In the genomic region with DNA sequence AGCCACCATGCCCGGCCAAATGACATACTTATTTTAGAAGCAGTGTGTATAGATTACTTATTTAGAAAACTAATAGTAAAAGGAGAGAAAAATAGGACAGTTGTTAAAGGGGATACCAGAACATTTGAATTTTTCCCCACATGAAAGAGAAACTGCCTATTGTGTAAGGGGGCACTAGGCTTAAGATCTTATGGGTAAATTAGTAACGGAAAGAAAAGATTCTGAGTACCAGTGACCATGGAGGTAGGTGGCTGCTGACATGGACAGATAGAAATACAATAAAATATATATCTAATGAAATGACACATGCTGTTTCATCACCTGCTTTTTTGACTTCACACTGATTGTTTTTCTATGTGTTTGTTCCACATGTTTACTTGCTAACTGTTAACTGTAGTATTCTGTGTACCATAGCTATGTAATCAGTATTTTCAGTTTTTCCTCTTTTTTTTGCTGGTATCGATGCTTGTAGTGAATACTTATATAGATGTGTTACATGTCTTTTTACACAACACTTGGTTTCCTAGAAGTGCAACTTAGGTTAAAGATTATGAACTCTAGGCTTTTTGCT, we compare ENCODE assay signal across 1 cellular context.
TF ChIP-seq lines count a peak whose summit lies in the region.

No MANE protein-coding gene starts in this region.

TF ChIP-seq in K562, 482 proteins besides CTCF, POLR2A, EP300 and RAD21:
- TF ChIP-seq POLR2H (tag; IDR thresholded peaks at IDR 0.05; ENCODE audit: low read depth) (no peak), NELFE (IDR thresholded peaks at IDR 0.05; ENCODE audit: insufficient read depth, insufficient read length) (no peak), SAP30 (IDR thresholded peaks at IDR 0.05; ENCODE audit: borderline replicate concordance, insufficient read depth, low read depth, low read length, poor library complexity, severe bottlenecking) (no peak), TBP (optimal IDR thresholded peaks at IDR 0.05; ENCODE audit: low read depth, low read length) (no peak), SMARCC2 (IDR thresholded peaks at IDR 0.05; ENCODE audit: low read depth) (no peak), PML (IDR thresholded peaks at IDR 0.05; ENCODE audit: low read length) (0 out of 2 replicates have a peak, but pooled peaks have one; percentile 31), ETS2 (tag; IDR thresholded peaks at IDR 0.05; ENCODE audit: borderline replicate concordance, poor library complexity, severe bottlenecking) (no peak), POLR2B (IDR thresholded peaks at IDR 0.05; ENCODE audit: low read depth, partially characterized antibody) (peak; percentile 51), CSDE1 (IDR thresholded peaks at IDR 0.05) (no peak), PHB2 (IDR thresholded peaks at IDR 0.05; ENCODE audit: low read depth) (no peak), SUPT5H (IDR thresholded peaks at IDR 0.05) (peak; percentile 63), ZNF212 (CRISPR knock-in tag; IDR thresholded peaks at IDR 0.05) (no peak), ARHGAP35 (IDR thresholded peaks at IDR 0.05; ENCODE audit: partially characterized antibody) (no peak), ZNF263 (CRISPR knock-in tag; IDR thresholded peaks at IDR 0.05; ENCODE audit: borderline replicate concordance) (no peak), MEF2A (IDR thresholded peaks at IDR 0.05; ENCODE audit: control insufficient read depth, low read depth, low read length) (no peak), PURB (CRISPR knock-in tag; IDR thresholded peaks at IDR 0.05; ENCODE audit: low read depth) (no peak), L3MBTL2 (IDR thresholded peaks at IDR 0.05) (no peak), NFE2 (IDR thresholded peaks at IDR 0.05; ENCODE audit: low read depth) (no peak)
- TF ChIP-seq, protein P1, sequence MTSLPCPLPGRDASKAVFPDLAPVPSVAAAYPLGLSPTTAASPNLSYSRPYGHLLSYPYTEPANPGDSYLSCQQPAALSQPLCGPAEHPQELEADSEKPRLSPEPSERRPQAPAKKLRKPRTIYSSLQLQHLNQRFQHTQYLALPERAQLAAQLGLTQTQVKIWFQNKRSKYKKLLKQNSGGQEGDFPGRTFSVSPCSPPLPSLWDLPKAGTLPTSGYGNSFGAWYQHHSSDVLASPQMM (CRISPR knock-in tag; IDR thresholded peaks at IDR 0.05), result no peak
- TF ChIP-seq, protein P2, sequence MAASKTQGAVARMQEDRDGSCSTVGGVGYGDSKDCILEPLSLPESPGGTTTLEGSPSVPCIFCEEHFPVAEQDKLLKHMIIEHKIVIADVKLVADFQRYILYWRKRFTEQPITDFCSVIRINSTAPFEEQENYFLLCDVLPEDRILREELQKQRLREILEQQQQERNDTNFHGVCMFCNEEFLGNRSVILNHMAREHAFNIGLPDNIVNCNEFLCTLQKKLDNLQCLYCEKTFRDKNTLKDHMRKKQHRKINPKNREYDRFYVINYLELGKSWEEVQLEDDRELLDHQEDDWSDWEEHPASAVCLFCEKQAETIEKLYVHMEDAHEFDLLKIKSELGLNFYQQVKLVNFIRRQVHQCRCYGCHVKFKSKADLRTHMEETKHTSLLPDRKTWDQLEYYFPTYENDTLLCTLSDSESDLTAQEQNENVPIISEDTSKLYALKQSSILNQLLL (CRISPR knock-in tag; IDR thresholded peaks at IDR 0.05; ENCODE audit: borderline replicate concordance), result no peak
- TF ChIP-seq, protein P3, sequence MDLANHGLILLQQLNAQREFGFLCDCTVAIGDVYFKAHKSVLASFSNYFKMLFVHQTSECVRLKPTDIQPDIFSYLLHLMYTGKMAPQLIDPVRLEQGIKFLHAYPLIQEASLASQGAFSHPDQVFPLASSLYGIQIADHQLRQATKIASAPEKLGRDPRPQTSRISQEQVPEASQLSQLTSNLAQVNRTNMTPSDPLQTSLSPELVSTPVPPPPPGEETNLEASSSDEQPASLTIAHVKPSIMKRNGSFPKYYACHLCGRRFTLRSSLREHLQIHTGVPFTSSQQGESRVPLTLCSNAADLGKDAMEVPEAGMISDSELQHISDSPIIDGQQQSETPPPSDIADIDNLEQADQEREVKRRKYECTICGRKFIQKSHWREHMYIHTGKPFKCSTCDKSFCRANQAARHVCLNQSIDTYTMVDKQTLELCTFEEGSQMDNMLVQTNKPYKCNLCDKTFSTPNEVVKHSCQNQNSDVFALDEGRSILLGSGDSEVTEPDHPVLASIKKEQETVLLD (IDR thresholded peaks at IDR 0.05), result no peak
- TF ChIP-seq, protein P4, sequence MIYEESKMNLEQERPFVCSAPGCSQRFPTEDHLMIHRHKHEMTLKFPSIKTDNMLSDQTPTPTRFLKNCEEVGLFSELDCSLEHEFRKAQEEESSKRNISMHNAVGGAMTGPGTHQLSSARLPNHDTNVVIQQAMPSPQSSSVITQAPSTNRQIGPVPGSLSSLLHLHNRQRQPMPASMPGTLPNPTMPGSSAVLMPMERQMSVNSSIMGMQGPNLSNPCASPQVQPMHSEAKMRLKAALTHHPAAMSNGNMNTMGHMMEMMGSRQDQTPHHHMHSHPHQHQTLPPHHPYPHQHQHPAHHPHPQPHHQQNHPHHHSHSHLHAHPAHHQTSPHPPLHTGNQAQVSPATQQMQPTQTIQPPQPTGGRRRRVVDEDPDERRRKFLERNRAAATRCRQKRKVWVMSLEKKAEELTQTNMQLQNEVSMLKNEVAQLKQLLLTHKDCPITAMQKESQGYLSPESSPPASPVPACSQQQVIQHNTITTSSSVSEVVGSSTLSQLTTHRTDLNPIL (CRISPR knock-in tag; IDR thresholded peaks at IDR 0.05), result no peak
- TF ChIP-seq, protein P5, sequence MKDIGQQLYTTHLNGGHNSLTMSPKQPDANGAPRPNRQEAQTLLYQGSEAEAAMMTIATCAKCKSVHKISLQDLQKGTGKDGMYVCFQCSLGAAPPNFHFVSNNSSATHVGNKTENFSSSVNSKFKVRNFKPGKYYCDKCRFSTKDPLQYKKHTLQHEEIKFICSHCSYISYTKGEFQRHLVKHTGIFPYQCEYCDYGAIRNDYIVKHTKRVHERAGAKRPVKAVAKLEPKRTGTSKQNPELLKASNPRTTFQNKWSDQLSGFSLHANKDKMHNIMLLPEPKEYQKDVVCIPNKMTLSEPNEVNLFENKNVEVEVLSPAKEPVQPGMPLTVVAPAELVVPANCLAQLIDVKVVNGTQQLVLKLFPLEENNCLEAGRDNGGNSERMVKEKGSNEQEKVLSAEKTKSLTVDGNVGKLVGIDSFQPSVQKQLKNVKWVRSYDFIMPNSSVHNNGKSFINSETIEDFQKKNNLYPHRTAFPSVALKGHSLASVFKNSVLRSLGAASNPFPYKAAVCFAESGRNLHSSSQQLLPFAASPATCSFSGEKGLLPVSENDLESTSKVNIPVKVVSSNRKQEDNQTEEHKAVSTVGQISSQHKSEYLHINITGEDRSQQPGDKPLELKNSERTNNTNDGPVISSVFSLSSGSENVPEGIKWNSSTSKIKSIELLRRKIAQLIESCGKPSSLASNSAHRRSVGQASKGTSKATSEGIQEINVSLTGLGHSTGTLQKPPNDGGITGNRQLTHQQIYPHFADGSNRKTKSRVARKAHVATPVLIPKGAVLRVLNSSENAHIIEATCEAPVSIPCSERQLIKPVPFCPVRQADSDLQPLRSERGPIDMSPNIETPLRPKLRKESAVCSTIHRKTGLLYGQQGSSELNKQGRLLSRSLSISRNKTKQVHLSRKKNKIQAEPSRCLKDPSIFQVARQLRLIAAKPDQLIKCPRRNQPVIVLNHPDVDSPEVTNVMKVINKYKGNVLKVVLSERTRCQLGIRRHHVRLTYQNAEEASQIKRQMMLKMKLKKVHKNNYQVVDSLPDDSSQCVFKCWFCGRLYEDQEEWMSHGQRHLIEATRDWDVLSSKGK (CRISPR knock-in tag; IDR thresholded peaks at IDR 0.05), result no peak
- TF ChIP-seq, protein P6, sequence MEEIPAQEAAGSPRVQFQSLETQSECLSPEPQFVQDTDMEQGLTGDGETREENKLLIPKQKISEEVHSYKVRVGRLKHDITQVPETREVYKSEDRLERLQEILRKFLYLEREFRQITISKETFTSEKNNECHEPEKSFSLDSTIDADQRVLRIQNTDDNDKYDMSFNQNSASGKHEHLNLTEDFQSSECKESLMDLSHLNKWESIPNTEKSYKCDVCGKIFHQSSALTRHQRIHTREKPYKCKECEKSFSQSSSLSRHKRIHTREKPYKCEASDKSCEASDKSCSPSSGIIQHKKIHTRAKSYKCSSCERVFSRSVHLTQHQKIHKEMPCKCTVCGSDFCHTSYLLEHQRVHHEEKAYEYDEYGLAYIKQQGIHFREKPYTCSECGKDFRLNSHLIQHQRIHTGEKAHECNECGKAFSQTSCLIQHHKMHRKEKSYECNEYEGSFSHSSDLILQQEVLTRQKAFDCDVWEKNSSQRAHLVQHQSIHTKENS (CRISPR knock-in tag; IDR thresholded peaks at IDR 0.05), result no peak
- TF ChIP-seq, protein P7, sequence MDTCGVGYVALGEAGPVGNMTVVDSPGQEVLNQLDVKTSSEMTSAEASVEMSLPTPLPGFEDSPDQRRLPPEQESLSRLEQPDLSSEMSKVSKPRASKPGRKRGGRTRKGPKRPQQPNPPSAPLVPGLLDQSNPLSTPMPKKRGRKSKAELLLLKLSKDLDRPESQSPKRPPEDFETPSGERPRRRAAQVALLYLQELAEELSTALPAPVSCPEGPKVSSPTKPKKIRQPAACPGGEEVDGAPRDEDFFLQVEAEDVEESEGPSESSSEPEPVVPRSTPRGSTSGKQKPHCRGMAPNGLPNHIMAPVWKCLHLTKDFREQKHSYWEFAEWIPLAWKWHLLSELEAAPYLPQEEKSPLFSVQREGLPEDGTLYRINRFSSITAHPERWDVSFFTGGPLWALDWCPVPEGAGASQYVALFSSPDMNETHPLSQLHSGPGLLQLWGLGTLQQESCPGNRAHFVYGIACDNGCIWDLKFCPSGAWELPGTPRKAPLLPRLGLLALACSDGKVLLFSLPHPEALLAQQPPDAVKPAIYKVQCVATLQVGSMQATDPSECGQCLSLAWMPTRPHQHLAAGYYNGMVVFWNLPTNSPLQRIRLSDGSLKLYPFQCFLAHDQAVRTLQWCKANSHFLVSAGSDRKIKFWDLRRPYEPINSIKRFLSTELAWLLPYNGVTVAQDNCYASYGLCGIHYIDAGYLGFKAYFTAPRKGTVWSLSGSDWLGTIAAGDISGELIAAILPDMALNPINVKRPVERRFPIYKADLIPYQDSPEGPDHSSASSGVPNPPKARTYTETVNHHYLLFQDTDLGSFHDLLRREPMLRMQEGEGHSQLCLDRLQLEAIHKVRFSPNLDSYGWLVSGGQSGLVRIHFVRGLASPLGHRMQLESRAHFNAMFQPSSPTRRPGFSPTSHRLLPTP (IDR thresholded peaks at IDR 0.05; ENCODE audit: borderline replicate concordance, extremely low read depth, insufficient read length), result no peak
- TF ChIP-seq, protein P8, sequence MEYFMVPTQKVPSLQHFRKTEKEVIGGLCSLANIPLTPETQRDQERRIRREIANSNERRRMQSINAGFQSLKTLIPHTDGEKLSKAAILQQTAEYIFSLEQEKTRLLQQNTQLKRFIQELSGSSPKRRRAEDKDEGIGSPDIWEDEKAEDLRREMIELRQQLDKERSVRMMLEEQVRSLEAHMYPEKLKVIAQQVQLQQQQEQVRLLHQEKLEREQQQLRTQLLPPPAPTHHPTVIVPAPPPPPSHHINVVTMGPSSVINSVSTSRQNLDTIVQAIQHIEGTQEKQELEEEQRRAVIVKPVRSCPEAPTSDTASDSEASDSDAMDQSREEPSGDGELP (CRISPR knock-in tag; IDR thresholded peaks at IDR 0.05; ENCODE audit: borderline replicate concordance), result no peak
